ENCODE assay signal across 8 cellular contexts in genomic region chr3:5122030-5122740, GRCh38. TPM values are rescaled to one million over a fixed set of nuclear protein-coding genes. Genes with fewer than 3 reads are reported as not detected.
DNase-seq lines count a peak whose midpoint lies in the region; ATAC-seq and TF ChIP-seq lines count a peak whose summit lies in the region.

ARL8B (plus strand) TSS chr3:5122292; CDS start chr3:5122466, 174 bp downstream.

- H3K36me3 Mint-ChIP-seq in activated CD4-positive, alpha-beta memory T cell treated with anti-CD3 and anti-CD28 coated beads for 36 hours: peaks cover 8% of the 10 kb centered on the region

- peak; percentile 91 for DNase-seq in GM19238 (ENCODE audit: insufficient read length, low spot score)
- DNase-seq in NCI-H774 (lab: John Stamatoyannopoulos, UW): peak; percentile 81
- peak; percentile 95 for DNase-seq in activated CD4-positive, alpha-beta memory T cell treated with anti-CD3 and anti-CD28 coated beads for 36 hours
- peak; percentile 85 to 95 (median 90) for DNase-seq in dorsolateral prefrontal cortex
- DNase-seq in lower leg skin (ENCODE audit: low spot score in 2 of 2): peak; percentile 88 to 98
- DNase-seq in stimulated activated CD4-positive, alpha-beta T cell treated with anti-CD3 and anti-CD28 coated beads, Interleukin-4, amount 100 ng/mL, for 4 hours: peak; percentile 88 to 93

- H3K9me3 Mint-ChIP-seq in activated CD4-positive, alpha-beta memory T cell treated with anti-CD3 and anti-CD28 coated beads for 36 hours: no peaks in the 10 kb centered on the region

- peak within 1 kb of the TSS; percentile 92 for H3K27ac Mint-ChIP-seq in activated CD4-positive, alpha-beta memory T cell treated with anti-CD3 and anti-CD28 coated beads for 36 hours

- TF ChIP-seq POLR2A in lower leg skin (IDR thresholded peaks at IDR 0.05): peak in 1 of 2 donors; percentile 23

- H3K27me3 Mint-ChIP-seq in activated CD4-positive, alpha-beta memory T cell treated with anti-CD3 and anti-CD28 coated beads for 36 hours: no peaks in the 10 kb centered on the region

- peak; percentile 97 for TF ChIP-seq CTCF in C4-2B (conservative IDR thresholded peaks at IDR 0.05)
- TF ChIP-seq CTCF in dorsolateral prefrontal cortex (IDR thresholded peaks at IDR 0.05 in 54 of 56, conservative IDR thresholded peaks at IDR 0.05 in 2 of 56; ENCODE audit: low read depth in 1 of 56, partially characterized antibody in 56 of 56): peak; percentile 94 to 100 (median 99)
- peak in 2 of 3 donors; percentile 72 to 87 for TF ChIP-seq CTCF in lower leg skin (IDR thresholded peaks at IDR 0.05)

- WGBS in lower leg skin, 2 donors: 1% methylated on average over 45 to 60 of the region's 74 CpGs

- CTCF ChIA-PET in activated CD4-positive, alpha-beta memory T cell treated with anti-CD3 and anti-CD28 coated beads for 36 hours (lab: Charles Lee): interaction anchor here (0.7 to 2.8 kb wide), 17 partner anchors 10 to 649 kb away, joined by 3 to 18 read pairs (median 4); partner anchors contain the start of gene EDEM1

- peaks cover 41% of the 10 kb centered on the region for H3K4me1 Mint-ChIP-seq in activated CD4-positive, alpha-beta memory T cell treated with anti-CD3 and anti-CD28 coated beads for 36 hours (ENCODE audit: low read depth)

- H3K4me3 ChIP-seq in dorsolateral prefrontal cortex: peak within 1 kb of the TSS; percentile 63 to 100 (median 99)
- peak within 1 kb of the TSS; percentile 100 for H3K4me3 ChIP-seq in lower leg skin (ENCODE audit: low read depth, poor library complexity, severe bottlenecking)

- peak within 1 kb of the TSS; percentile 84 for H3K27ac ChIP-seq in C4-2B
- H3K27ac ChIP-seq in dorsolateral prefrontal cortex: peak within 1 kb of the TSS; percentile 53 to 99 (median 89)

- POLR2A ChIA-PET in activated CD4-positive, alpha-beta memory T cell treated with anti-CD3 and anti-CD28 coated beads for 36 hours (lab: Charles Lee): interaction anchor here (1.2 to 4.9 kb wide), 10 partner anchors 31 to 287 kb away, joined by 3 to 119 read pairs (median 4); partner anchors contain the start of genes BHLHE40 and EDEM1

- ATAC-seq in HG03439 (IDR thresholded peaks at IDR 0.05; ENCODE audit: unreplicated experiment): peak; percentile 89

- no peaks in the 10 kb centered on the region for H3K27me3 ChIP-seq in dorsolateral prefrontal cortex

- peak within 1 kb of the TSS; percentile 85 for H3K4me3 Mint-ChIP-seq in activated CD4-positive, alpha-beta memory T cell treated with anti-CD3 and anti-CD28 coated beads for 36 hours

- intact Hi-C loops in activated CD4-positive, alpha-beta memory T cell treated with anti-CD3 and anti-CD28 coated beads for 36 hours (cut with micrococcal nuclease): loop anchor here (1.0 to 10.0 kb wide), 9 partner anchors 14 to 1945 kb away; partner anchors contain the start of genes CRBN, EDEM1, ITPR1 and SETMAR
- intact Hi-C loops in dorsolateral prefrontal cortex (cut with DNase I) (loop anchor here (2.0 to 5.0 kb wide), 3 partner anchors 65 to 630 kb away; partner anchors contain the start of genes EDEM1 (in 1 of the 2) and ITPR1 (in 1 of the 2)), lower leg skin (cut with DNase I; ENCODE audit: low total_unique reads) (no loop called here)

RNA-seq across cellular contexts. Expression of gene ARL8B, which starts in this region (rescaled TPM):
- 10 to 100 TPM; 55.4 to 58.5 TPM for total RNA-seq in activated CD4-positive, alpha-beta memory T cell treated with anti-CD3 and anti-CD28 coated beads for 36 hours
- total RNA-seq in dorsolateral prefrontal cortex (100 to 1,000 TPM in 100 of 120 experiments, 10 to 100 TPM in 20; 66.6 to 154 (median 120) TPM), lower leg skin (10 to 100 TPM; 62.1 to 90.5 (median 81.5) TPM)

Comparison
In these comparisons a context has a peak if more than half of its experiments do, and no peak if none do; other contexts are left out.
1. Peak in every context shown above with its lines: DNase-seq, ATAC-seq, H3K4me3 ChIP-seq and H3K27ac ChIP-seq.